ENCODE assay signal across 15 cellular contexts in genomic region chr2:171403181-171403580, GRCh38. TPM values are rescaled to one million over a fixed set of nuclear protein-coding genes. Genes with fewer than 3 reads are reported as not detected.
DNase-seq lines count a peak whose midpoint lies in the region; ATAC-seq and TF ChIP-seq lines count a peak whose summit lies in the region.
"Had no signal": no experiment of that assay in that cellular context is flagged by ENCODE, and none has a peak within 500 bp of the region (broad histone marks: within the 10 kb centered on the region; RNA-seq: fewer than 3 reads in every experiment).

No MANE protein-coding gene starts in this region.

- H3K27ac ChIP-seq in SK-N-SH (ENCODE audit: low read depth in 2 of 2, low read length in 1 of 2) (peak overlapping the region in 1 of 2 experiments; percentile 67; a peak in 2 of 4 replicates), epithelial cell of prostate (peak overlapping the region; percentile 84), right atrium auricular region (no peak overlapping the region)
- H3K27ac ChIP-seq: thyroid gland had no signal

- H3K4me1 ChIP-seq in SK-N-SH (ENCODE audit: control insufficient read depth in 1 of 2, insufficient read depth in 2 of 2, low read depth in 1 of 2, low read length in 1 of 2) (peaks cover 0 to 9% of the 10 kb centered on the region in 2 experiments; a peak in 1 of 4 replicates), right atrium auricular region (no peaks in the 10 kb centered on the region)
- H3K4me1 ChIP-seq: thyroid gland had no signal

- CTCF ChIA-PET in SK-N-SH (lab: Yijun Ruan, JAX), result no interaction called here

- H3K36me3 ChIP-seq in SK-N-SH (replicated peaks in 1 of 2; ENCODE audit: control insufficient read depth in 1 of 2, insufficient read depth in 2 of 2, low read length in 1 of 2) (peaks cover 0 to 2% of the 10 kb centered on the region in 2 experiments), right atrium auricular region (no peaks in the 10 kb centered on the region)
- H3K36me3 ChIP-seq: thyroid gland had no signal

- H3K4me3 ChIP-seq in SK-N-SH (ENCODE audit: low read depth in 2 of 2, low read length in 1 of 2) (no peak overlapping the region), right atrium auricular region (no peak overlapping the region)
- H3K4me3 ChIP-seq: thyroid gland had no signal

- POLR2A ChIA-PET in SK-N-SH (lab: Yijun Ruan, JAX), result no interaction called here

- H3K79me2 ChIP-seq in SK-N-SH (ENCODE audit: insufficient read depth), result peaks cover 14% of the 10 kb centered on the region; the same call in 1 of the 2 replicates

- TF ChIP-seq EP300 in SK-N-SH (IDR thresholded peaks at IDR 0.05; ENCODE audit: borderline replicate concordance in 1 of 2, low read depth in 1 of 2, low read length in 1 of 2), result no peak

- no peaks in the 10 kb centered on the region for H3K9me2 ChIP-seq in SK-N-SH

- H3K27me3 ChIP-seq in SK-N-SH (ENCODE audit: insufficient read depth), result no peaks in the 10 kb centered on the region
- no peaks in the 10 kb centered on the region for H3K27me3 ChIP-seq in right atrium auricular region
- H3K27me3 ChIP-seq: thyroid gland had no signal

- no peak overlapping the region for H3K9ac ChIP-seq in SK-N-SH

- no peak overlapping the region for H3K4me2 ChIP-seq in SK-N-SH

- no peak overlapping the region for H3K4me3 Mint-ChIP-seq in activated T-cell treated with anti-CD3 and anti-CD28 coated beads, Interleukin-2, amount 50 U/mL, for 4 hours
- H3K4me3 Mint-ChIP-seq in stimulated activated effector memory CD8-positive, alpha-beta T cell treated with anti-CD3 and anti-CD28 coated beads, Interleukin-12 subunit alpha, Interleukin-12 subunit beta, amount 100 ng/mL, for 72 hours, result no peak overlapping the region
- H3K4me3 Mint-ChIP-seq: activated naive CD8-positive, alpha-beta T cell treated with anti-CD3 and anti-CD28 coated beads, Interleukin-2, amount 10 ng/mL, durations not matched to agents 7 days and 5 days had no signal

- H3K9me3 Mint-ChIP-seq in activated T-cell treated with anti-CD3 and anti-CD28 coated beads, Interleukin-2, amount 50 U/mL, for 4 hours, result peaks cover 12% of the 10 kb centered on the region
- H3K9me3 Mint-ChIP-seq in stimulated activated effector memory CD8-positive, alpha-beta T cell treated with anti-CD3 and anti-CD28 coated beads, Interleukin-12 subunit alpha, Interleukin-12 subunit beta, amount 100 ng/mL, for 72 hours, result peaks cover 6% of the 10 kb centered on the region

- DNase-seq in activated T-cell treated with anti-CD3 and anti-CD28 coated beads, Interleukin-2, amount 50 U/mL, for 4 hours, result no peak
- DNase-seq in activated T-cell treated with anti-CD3 and anti-CD28 coated beads, Interleukin-2, amount 50 U/mL, for 1 hour, result no peak
- no peak for DNase-seq in SK-N-SH
- no peak for DNase-seq in epithelial cell of prostate (ENCODE audit: low read depth, low spot score)
- DNase-seq in stimulated activated effector memory CD8-positive, alpha-beta T cell treated with anti-CD3 and anti-CD28 coated beads, Interleukin-12 subunit alpha, Interleukin-12 subunit beta, amount 100 ng/mL, for 72 hours (ENCODE audit: low spot score in 2 of 2), result no peak
- no peak for DNase-seq in activated CD8-positive, alpha-beta memory T cell treated with anti-CD3 and anti-CD28 coated beads, Interleukin-2, amount 50 U/mL, for 4 hours
- DNase-seq in right atrium auricular region (ENCODE audit: low spot score), result no peak
- DNase-seq: activated naive CD8-positive, alpha-beta T cell treated with anti-CD3 and anti-CD28 coated beads, Interleukin-2, amount 10 ng/mL, durations not matched to agents 7 days and 5 days; cerebellar nuclear complex; head of caudate nucleus; Kasumi-1; NCI-H146; NCI-H510A; thyroid gland had no signal

- ATAC-seq in activated T-cell treated with anti-CD3 and anti-CD28 coated beads, Interleukin-2, amount 50 U/mL, for 4 hours, result peak; percentile 77 to 79
- peak; percentile 82 for ATAC-seq in stimulated activated effector memory CD8-positive, alpha-beta T cell treated with anti-CD3 and anti-CD28 coated beads, Interleukin-12 subunit alpha, Interleukin-12 subunit beta, amount 100 ng/mL, for 72 hours
- no peak for ATAC-seq in HG02759 (IDR thresholded peaks at IDR 0.05; ENCODE audit: unreplicated experiment)

- H4K20me1 ChIP-seq in SK-N-SH (ENCODE audit: insufficient read depth), result no peaks in the 10 kb centered on the region

- H3K9me3 ChIP-seq in SK-N-SH (peaks cover 5% of the 10 kb centered on the region; the same call in 1 of the 2 replicates), right atrium auricular region (peaks cover 0 to 6% of the 10 kb centered on the region in 2 donors)
- H3K9me3 ChIP-seq: thyroid gland had no signal

- TF ChIP-seq CTCF in SK-N-SH (IDR thresholded peaks at IDR 0.05) (no peak), right atrium auricular region (IDR thresholded peaks at IDR 0.05) (no peak)

- no peaks in the 10 kb centered on the region for H3K27me3 Mint-ChIP-seq in activated T-cell treated with anti-CD3 and anti-CD28 coated beads, Interleukin-2, amount 50 U/mL, for 4 hours (ENCODE audit: low read depth)
- H3K27me3 Mint-ChIP-seq: activated naive CD8-positive, alpha-beta T cell treated with anti-CD3 and anti-CD28 coated beads, Interleukin-2, amount 10 ng/mL, durations not matched to agents 7 days and 5 days had no signal

- no peak overlapping the region for H3K27ac Mint-ChIP-seq in stimulated activated effector memory CD8-positive, alpha-beta T cell treated with anti-CD3 and anti-CD28 coated beads, Interleukin-12 subunit alpha, Interleukin-12 subunit beta, amount 100 ng/mL, for 72 hours
- H3K27ac Mint-ChIP-seq: activated naive CD8-positive, alpha-beta T cell treated with anti-CD3 and anti-CD28 coated beads, Interleukin-2, amount 10 ng/mL, durations not matched to agents 7 days and 5 days had no signal

- no peak for TF ChIP-seq RAD21 in SK-N-SH (IDR thresholded peaks at IDR 0.05; ENCODE audit: low read length)

- H3F3A ChIP-seq in SK-N-SH (replicated peaks; ENCODE audit: insufficient read depth), result peaks cover 13% of the 10 kb centered on the region

- H3K4me1 Mint-ChIP-seq in activated T-cell treated with anti-CD3 and anti-CD28 coated beads, Interleukin-2, amount 50 U/mL, for 4 hours (ENCODE audit: low read depth), result peaks cover 42% of the 10 kb centered on the region
- peaks cover 47% of the 10 kb centered on the region for H3K4me1 Mint-ChIP-seq in stimulated activated effector memory CD8-positive, alpha-beta T cell treated with anti-CD3 and anti-CD28 coated beads, Interleukin-12 subunit alpha, Interleukin-12 subunit beta, amount 100 ng/mL, for 72 hours

- peaks cover 20% of the 10 kb centered on the region for H3K36me3 Mint-ChIP-seq in activated T-cell treated with anti-CD3 and anti-CD28 coated beads, Interleukin-2, amount 50 U/mL, for 4 hours (ENCODE audit: insufficient read depth)
- no peaks in the 10 kb centered on the region for H3K36me3 Mint-ChIP-seq in stimulated activated effector memory CD8-positive, alpha-beta T cell treated with anti-CD3 and anti-CD28 coated beads, Interleukin-12 subunit alpha, Interleukin-12 subunit beta, amount 100 ng/mL, for 72 hours

- WGBS in SK-N-SH (ENCODE audit: low lambda C conversion rate), result 75% methylated on average over 3 of the region's 3 CpGs

- H2AFZ ChIP-seq in SK-N-SH (ENCODE audit: low read depth), result no peak overlapping the region

TF ChIP-seq in SK-N-SH, 30 proteins besides CTCF, POLR2A, EP300 and RAD21 (continues in another document):
- peak; percentile 24; the same call in 1 of the 2 replicates for TF ChIP-seq NFIC (IDR thresholded peaks at IDR 0.05; ENCODE audit: borderline replicate concordance)
- no peak for TF ChIP-seq NRF1 (IDR thresholded peaks at IDR 0.05; ENCODE audit: low read depth, low read length)
- TF ChIP-seq TEAD4 (IDR thresholded peaks at IDR 0.05; ENCODE audit: borderline replicate concordance, insufficient read depth), result no peak
- no peak for TF ChIP-seq REST (IDR thresholded peaks at IDR 0.05; ENCODE audit: low read depth, low read length)
- TF ChIP-seq FOSL2 (IDR thresholded peaks at IDR 0.05; ENCODE audit: borderline replicate concordance, low read depth), result peak; percentile 18; the same call in 1 of the 2 replicates

RNA-seq across cellular contexts. Expression of gene METTL8, which starts 30.6 kb away (rescaled TPM):
- 10 to 100 TPM; 30.1 to 38.6 (median 30.8) TPM for total RNA-seq in activated T-cell treated with anti-CD3 and anti-CD28 coated beads, Interleukin-2, amount 50 U/mL, for 4 hours
- polyA plus RNA-seq in SK-N-SH (2012; rRNA removed), result 5.1 and 6.2 TPM in 2 replicates
- polyA plus RNA-seq in SK-N-SH (2012; cell fraction: cytosol; rRNA removed), result 9.5 and 13.4 TPM in 2 replicates
- 8.5 and 8.8 TPM in 2 replicates for polyA plus RNA-seq in SK-N-SH (2012; cell fraction: nucleus; rRNA removed)
- total RNA-seq in right atrium auricular region, result 10 to 100 TPM in 1 of 2 donors, 1 to 10 TPM in 1; 7.6 to 16.3 TPM

RNA-seq across cellular contexts. Expression of gene DCAF17, which starts 30.8 kb away (rescaled TPM):
- total RNA-seq in activated T-cell treated with anti-CD3 and anti-CD28 coated beads, Interleukin-2, amount 50 U/mL, for 4 hours, result 10 to 100 TPM; 19.1 to 26.9 (median 23.0) TPM
- polyA plus RNA-seq in SK-N-SH (2012; rRNA removed), result 4.9 and 7.5 TPM in 2 replicates
- 7.3 and 7.5 TPM in 2 replicates for polyA plus RNA-seq in SK-N-SH (2012; cell fraction: cytosol; rRNA removed)
- 7.0 and 14.3 TPM in 2 replicates for polyA plus RNA-seq in SK-N-SH (2012; cell fraction: nucleus; rRNA removed)
- total RNA-seq in right atrium auricular region, result 1 to 10 TPM; 5.8 to 7.3 TPM
